8 cellular contexts compared by ENCODE assay signal in genomic region chr12:22626429-22626828, GRCh38. TPM values are rescaled to one million over a fixed set of nuclear protein-coding genes. Genes with fewer than 3 reads are reported as not detected.
DNase-seq lines count a peak whose midpoint lies in the region; ATAC-seq lines count a peak whose summit lies in the region.

No MANE protein-coding gene starts in this region.

- peaks cover 3% of the 10 kb centered on the region for H3K27me3 Mint-ChIP-seq in activated CD4-positive, alpha-beta memory T cell treated with anti-CD3 and anti-CD28 coated beads, Interleukin-2, amount 10 ng/mL, durations not matched to agents 7 days and 5 days

- peak overlapping the region; percentile 92 for H3K27ac Mint-ChIP-seq in activated CD4-positive, alpha-beta memory T cell treated with anti-CD3 and anti-CD28 coated beads, Interleukin-2, amount 10 ng/mL, durations not matched to agents 7 days and 5 days

- H3K36me3 Mint-ChIP-seq in activated CD4-positive, alpha-beta memory T cell treated with anti-CD3 and anti-CD28 coated beads, Interleukin-2, amount 10 ng/mL, durations not matched to agents 7 days and 5 days (ENCODE audit: low read depth) = peaks cover 29% of the 10 kb centered on the region

- CTCF ChIA-PET in activated CD4-positive, alpha-beta memory T cell treated with anti-CD3 and anti-CD28 coated beads, Interleukin-2, amount 10 ng/mL, durations not matched to agents 7 days and 5 days (lab: Charles Lee) = no interaction called here

- peak overlapping the region; percentile 100 for H3K4me3 Mint-ChIP-seq in activated CD4-positive, alpha-beta memory T cell treated with anti-CD3 and anti-CD28 coated beads, Interleukin-2, amount 10 ng/mL, durations not matched to agents 7 days and 5 days

- H3K9me3 Mint-ChIP-seq in activated CD4-positive, alpha-beta memory T cell treated with anti-CD3 and anti-CD28 coated beads, Interleukin-2, amount 10 ng/mL, durations not matched to agents 7 days and 5 days = no peaks in the 10 kb centered on the region

- peak; percentile 41 for ATAC-seq in GM19035 (IDR thresholded peaks at IDR 0.05; ENCODE audit: unreplicated experiment)
- peak; percentile 33 for ATAC-seq in HG03442 (IDR thresholded peaks at IDR 0.05; ENCODE audit: unreplicated experiment)

- DNase-seq in CD1c-positive myeloid dendritic cell (ENCODE audit: extremely low spot score) (peak; percentile 79), globus pallidus (ENCODE audit: low spot score) (peak; percentile 67), skeletal muscle cell (ENCODE audit: low read depth) (no peak), islet precursor cell (no peak), NK-92 (lab: John Stamatoyannopoulos, UW; ENCODE audit: unreplicated experiment) (no peak)
- peak; percentile 21 for DNase-seq in activated CD4-positive, alpha-beta memory T cell treated with anti-CD3 and anti-CD28 coated beads, Interleukin-2, amount 10 ng/mL, durations not matched to agents 7 days and 5 days

- POLR2A ChIA-PET in activated CD4-positive, alpha-beta memory T cell treated with anti-CD3 and anti-CD28 coated beads, Interleukin-2, amount 10 ng/mL, durations not matched to agents 7 days and 5 days (lab: Charles Lee) = interaction anchor here (7.0 kb wide), 1 partner anchor 83 kb away, joined by 72 read pairs; the partner anchor contains the start of gene C2CD5

- H3K4me1 Mint-ChIP-seq in activated CD4-positive, alpha-beta memory T cell treated with anti-CD3 and anti-CD28 coated beads, Interleukin-2, amount 10 ng/mL, durations not matched to agents 7 days and 5 days = peaks cover 38% of the 10 kb centered on the region

- peak overlapping the region; percentile 100 for H3K4me3 ChIP-seq in skeletal muscle cell (ENCODE audit: low read depth, low read length)

RNA-seq across cellular contexts. Expression of gene ETNK1, which starts 1.5 kb away (rescaled TPM):
- total RNA-seq in activated CD4-positive, alpha-beta memory T cell treated with anti-CD3 and anti-CD28 coated beads, Interleukin-2, amount 10 ng/mL, durations not matched to agents 7 days and 5 days = 10 to 100 TPM; 72.0 to 84.9 TPM

Comparison
In these comparisons a context has a peak if more than half of its experiments do, and no peak if none do; other contexts are left out.
1. DNase-seq: peak in CD1c-positive myeloid dendritic cell (single experiment), activated CD4-positive, alpha-beta memory T cell treated with anti-CD3 and anti-CD28 coated beads, Interleukin-2, amount 10 ng/mL, durations not matched to agents 7 days and 5 days (single experiment) and globus pallidus (single experiment); none in skeletal muscle cell (single experiment), islet precursor cell (single experiment) and NK-92 (single experiment).